ENCODE assay signal across 14 cellular contexts in genomic region chr3:107651782-107652181, GRCh38.
DNase-seq lines count a peak whose midpoint lies in the region; ATAC-seq and TF ChIP-seq lines count a peak whose summit lies in the region.
"Had no signal": no experiment of that assay in that cellular context is flagged by ENCODE, and none has a peak within 500 bp of the region (broad histone marks: within the 10 kb centered on the region; RNA-seq: fewer than 3 reads in every experiment).

No MANE protein-coding gene starts in this region.

- H3K36me3 ChIP-seq in brain microvascular endothelial cell (replicated peaks) = no peaks in the 10 kb centered on the region

- peak; percentile 75 for ATAC-seq in GM18519 (IDR thresholded peaks at IDR 0.05; ENCODE audit: low FRiP score, unreplicated experiment)
- ATAC-seq in GM19468 (IDR thresholded peaks at IDR 0.05; ENCODE audit: extremely low read depth, unreplicated experiment) = peak; percentile 42
- ATAC-seq in HG02973 (IDR thresholded peaks at IDR 0.05; ENCODE audit: unreplicated experiment) = peak; percentile 80
- peak; percentile 44 for ATAC-seq in activated T-helper 17 cell treated with anti-CD3 and anti-CD28 coated beads, Interleukin-2, amount 50 U/mL, for 72 hours (replicated peaks)
- ATAC-seq in HG02840 (IDR thresholded peaks at IDR 0.05; ENCODE audit: low FRiP score, unreplicated experiment) = no peak

- no peak for TF ChIP-seq CTCF in brain microvascular endothelial cell (IDR thresholded peaks at IDR 0.05; ENCODE audit: low read depth, low read length, missing control alignments)

- H3K36me3 Mint-ChIP-seq in activated T-helper 17 cell treated with anti-CD3 and anti-CD28 coated beads, Interleukin-2, amount 50 U/mL, for 72 hours (ENCODE audit: low read depth) = peaks cover 7% of the 10 kb centered on the region

- peak overlapping the region; percentile 78 for H3K27ac Mint-ChIP-seq in activated T-helper 17 cell treated with anti-CD3 and anti-CD28 coated beads, Interleukin-2, amount 50 U/mL, for 72 hours

- no peak overlapping the region for H3K4me3 ChIP-seq in brain microvascular endothelial cell (ENCODE audit: low read depth, low read length)
- H3K4me3 ChIP-seq: testis had no signal

- H3K27me3 ChIP-seq in brain microvascular endothelial cell (replicated peaks) = no peaks in the 10 kb centered on the region
- H3K27me3 ChIP-seq: testis had no signal

- no peak for DNase-seq in activated CD4-positive, alpha-beta T cell treated with anti-CD3 and anti-CD28 coated beads, Interleukin-2, amount 50 U/mL, for 4 hours
- no peak for DNase-seq in Kasumi-1 (lab: John Stamatoyannopoulos, UW)
- no peak for DNase-seq in brain microvascular endothelial cell
- DNase-seq: activated CD8-positive, alpha-beta memory T cell treated with anti-CD3 and anti-CD28 coated beads, Interleukin-2, amount 50 U/mL, for 4 hours; DMS79; hippocampal formation; NCI-H526 treated with DMSO at 0.1 percent for 48 hours; posterior cingulate gyrus; testis had no signal

- H3K9me3 Mint-ChIP-seq in activated T-helper 17 cell treated with anti-CD3 and anti-CD28 coated beads, Interleukin-2, amount 50 U/mL, for 72 hours = no peaks in the 10 kb centered on the region

- in situ Hi-C loops in brain microvascular endothelial cell (cut with HindIII; ENCODE audit: low pct_ligation_motif_present, low sequenced_read_pairs) = no loop called here

- H3K4me1 Mint-ChIP-seq in activated T-helper 17 cell treated with anti-CD3 and anti-CD28 coated beads, Interleukin-2, amount 50 U/mL, for 72 hours = peaks cover 12% of the 10 kb centered on the region

- H3K4me3 Mint-ChIP-seq in activated T-helper 17 cell treated with anti-CD3 and anti-CD28 coated beads, Interleukin-2, amount 50 U/mL, for 72 hours = peak overlapping the region; percentile 23

- H3K27ac ChIP-seq in brain microvascular endothelial cell = no peak overlapping the region
- H3K27ac ChIP-seq: testis had no signal

- H3K27me3 Mint-ChIP-seq in activated T-helper 17 cell treated with anti-CD3 and anti-CD28 coated beads, Interleukin-2, amount 50 U/mL, for 72 hours = no peaks in the 10 kb centered on the region
